ENCODE assay signal across 5 cellular contexts in the genomic region with DNA sequence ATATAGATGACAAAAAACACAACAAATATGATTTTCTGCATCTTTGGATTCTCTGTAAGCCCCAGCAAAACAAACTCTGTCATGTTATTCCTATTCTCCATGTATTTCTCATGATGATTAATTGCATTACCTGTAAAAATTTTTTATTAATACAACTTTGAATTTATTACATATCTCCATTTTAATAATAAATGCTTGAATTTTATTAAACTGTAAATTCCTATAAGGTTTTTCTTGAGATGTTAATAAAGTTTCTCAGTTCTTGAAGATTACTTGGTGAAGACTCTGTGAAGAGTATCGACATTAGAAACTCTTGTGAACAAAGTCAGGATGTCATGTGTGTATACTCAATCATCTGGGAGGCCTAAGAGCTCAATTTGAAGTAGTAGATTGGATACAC.
ATAC-seq and FAIRE-seq lines count a peak whose summit lies in the region.
"Had no signal": no experiment of that assay in that cellular context is flagged by ENCODE, and none has a peak within 500 bp of the region (broad histone marks: within the 10 kb centered on the region; RNA-seq: fewer than 3 reads in every experiment).

A gene (minus strand): TSS at position 101 of the 400 bp plus-strand sequence. CDS start 0 bp downstream, at position 101.

- ATAC-seq in GM18867 (IDR thresholded peaks at IDR 0.05; ENCODE audit: unreplicated experiment): no peak
- ATAC-seq: A549; CD8-positive, alpha-beta T cell had no signal

- peak; percentile 37 for FAIRE-seq in A204.1 (lab: Jason Lieb, UNC)
- FAIRE-seq: A549, D721Med had no signal
